18 cellular contexts compared by ENCODE assay signal in genomic region chr13:111875922-111876321, GRCh38.
"Had no signal": no experiment of that assay in that cellular context is flagged by ENCODE, and none has a peak within 500 bp of the region (broad histone marks: within the 10 kb centered on the region; RNA-seq: fewer than 3 reads in every experiment).

No MANE protein-coding gene starts in this region.

- H3K4me1 ChIP-seq: foreskin keratinocyte, sigmoid colon, testis had no signal

- H3K27ac Mint-ChIP-seq: effector memory CD8-positive, alpha-beta T cell; immature natural killer cell; mesothelial cell of epicardium; natural killer cell; stimulated activated naive B cell treated with anti-CD40 and anti-IgM and Interleukin-4, amounts not matched to agents 10 μg/mL and 1 μg/mL and 100 μg/mL, for 72 hours; stimulated activated naive CD8-positive, alpha-beta T cell treated with anti-CD3 and anti-CD28 coated beads, Interleukin-15, amount 100 ng/mL, for 72 hours had no signal

- H3K27ac ChIP-seq: foreskin keratinocyte, sigmoid colon, skin epidermis, testis, tibial nerve had no signal

- H3K36me3 Mint-ChIP-seq: immature natural killer cell; mesothelial cell of epicardium; natural killer cell; stimulated activated naive B cell treated with anti-CD40 and anti-IgM and Interleukin-4, amounts not matched to agents 10 μg/mL and 1 μg/mL and 100 μg/mL, for 72 hours had no signal

- H3K4me3 Mint-ChIP-seq: effector memory CD8-positive, alpha-beta T cell; immature natural killer cell; mesothelial cell of epicardium; natural killer cell; neural crest cell; stimulated activated naive B cell treated with anti-CD40 and anti-IgM and Interleukin-4, amounts not matched to agents 10 μg/mL and 1 μg/mL and 100 μg/mL, for 72 hours; stimulated activated naive CD8-positive, alpha-beta T cell treated with anti-CD3 and anti-CD28 coated beads, Interleukin-15, amount 100 ng/mL, for 72 hours had no signal

- H3K4me1 Mint-ChIP-seq: immature natural killer cell; mesothelial cell of epicardium; natural killer cell; neural crest cell; stimulated activated naive B cell treated with anti-CD40 and anti-IgM and Interleukin-4, amounts not matched to agents 10 μg/mL and 1 μg/mL and 100 μg/mL, for 72 hours; stimulated activated naive CD8-positive, alpha-beta T cell treated with anti-CD3 and anti-CD28 coated beads, Interleukin-15, amount 100 ng/mL, for 72 hours had no signal

- H3K9me3 ChIP-seq: sigmoid colon, testis, tibial nerve had no signal

- DNase-seq: caudate nucleus; effector memory CD8-positive, alpha-beta T cell; foreskin keratinocyte; immature natural killer cell; kidney; left colon; natural killer cell; nucleus accumbens; sigmoid colon; stimulated activated CD4-positive, alpha-beta T cell treated with anti-CD3 and anti-CD28 coated beads, Interleukin-2, amount 100 ng/mL, for 24 hours; stimulated activated CD4-positive, alpha-beta T cell treated with anti-CD3 and anti-CD28 coated beads, Interleukin-4, amount 100 ng/mL, for 4 hours; stimulated activated naive B cell treated with anti-CD40 and anti-IgM and Interleukin-4, amounts not matched to agents 10 μg/mL and 1 μg/mL and 100 μg/mL, for 72 hours; stimulated activated naive CD8-positive, alpha-beta T cell treated with anti-CD3 and anti-CD28 coated beads, Interleukin-15, amount 100 ng/mL, for 72 hours; testis had no signal

- ATAC-seq: effector memory CD8-positive, alpha-beta T cell; foreskin keratinocyte; left colon; natural killer cell; stimulated activated naive B cell treated with anti-CD40 and anti-IgM and Interleukin-4, amounts not matched to agents 10 μg/mL and 1 μg/mL and 100 μg/mL, for 72 hours; stimulated activated naive CD8-positive, alpha-beta T cell treated with anti-CD3 and anti-CD28 coated beads, Interleukin-15, amount 100 ng/mL, for 72 hours had no signal

- H3K27me3 ChIP-seq: foreskin keratinocyte, testis, tibial nerve had no signal

- H3K4me3 ChIP-seq: sigmoid colon, skin epidermis, testis, tibial nerve had no signal

- H3K9me3 Mint-ChIP-seq: immature natural killer cell, natural killer cell had no signal

- H3K36me3 ChIP-seq: sigmoid colon, tibial nerve had no signal
